Comparison of ENCODE assay signal across 24 cellular contexts in the genomic region with DNA sequence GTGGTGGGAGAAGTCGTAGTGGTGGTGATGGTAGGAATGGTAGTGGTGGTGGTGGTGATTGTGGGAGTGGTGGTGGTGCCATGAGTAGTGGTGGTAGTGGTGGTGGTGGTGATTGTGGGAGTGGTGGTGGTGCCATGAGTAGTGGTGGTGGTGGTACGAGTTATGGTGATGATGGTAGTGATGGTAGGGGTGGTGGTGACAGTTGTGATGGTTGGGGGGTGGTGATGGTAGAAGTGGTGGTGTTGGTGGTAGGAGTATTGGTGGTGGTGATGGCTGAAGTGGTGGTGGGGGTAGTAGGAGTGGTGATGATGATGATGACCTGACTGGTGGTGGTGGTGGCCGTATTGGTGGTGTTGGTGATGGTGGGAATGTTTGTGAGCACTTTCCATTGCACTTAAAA.
"Had no signal": no experiment of that assay in that cellular context is flagged by ENCODE, and none has a peak within 500 bp of the region (broad histone marks: within the 10 kb centered on the region; RNA-seq: fewer than 3 reads in every experiment).

No MANE protein-coding gene starts in this region.

- H3K9me3 Mint-ChIP-seq: dendritic cell treated with granulocyte-macrophage colony-stimulating factor and Interleukin-4, amounts not matched to agents 40 ng/mL and 50 ng/mL, for 4 days; effector memory CD8-positive, alpha-beta T cell had no signal

- FAIRE-seq: endometrium, islet of Langerhans, keratinocyte had no signal

- H3K27ac ChIP-seq: colonic mucosa, epithelial cell of prostate, esophagus squamous epithelium, gastrocnemius medialis, heart left ventricle, hepatocyte, left lung, lower lobe of right lung had no signal

- H3K36me3 Mint-ChIP-seq: mesothelial cell of epicardium had no signal

- DNase-seq: cortex of kidney; effector CD8-positive, alpha-beta T cell; effector memory CD8-positive, alpha-beta T cell; endodermal cell; erythroblast; esophagus squamous epithelium; foreskin fibroblast; glutamatergic neuron; hypothalamus; lower lobe of right lung; mucosa of descending colon; naive B cell had no signal

- H2AFZ ChIP-seq: hepatocyte had no signal

- H3K27ac Mint-ChIP-seq: dendritic cell treated with granulocyte-macrophage colony-stimulating factor and Interleukin-4, amounts not matched to agents 40 ng/mL and 50 ng/mL, for 4 days; effector memory CD8-positive, alpha-beta T cell; endodermal cell; mesothelial cell of epicardium; naive B cell had no signal

- H3K79me2 ChIP-seq: hepatocyte had no signal

- H3K4me1 ChIP-seq: colonic mucosa, esophagus squamous epithelium, gastrocnemius medialis, left lung, lower lobe of right lung had no signal

- H3K4me1 Mint-ChIP-seq: endodermal cell, mesothelial cell of epicardium, naive B cell had no signal

- H3K4me3 Mint-ChIP-seq: dendritic cell treated with granulocyte-macrophage colony-stimulating factor and Interleukin-4, amounts not matched to agents 40 ng/mL and 50 ng/mL, for 4 days; effector memory CD8-positive, alpha-beta T cell; endodermal cell; mesothelial cell of epicardium; naive B cell had no signal

- H3K27me3 ChIP-seq: colonic mucosa, esophagus squamous epithelium, gastrocnemius medialis, heart left ventricle, hepatocyte, left lung had no signal

- H3K27me3 Mint-ChIP-seq: dendritic cell treated with granulocyte-macrophage colony-stimulating factor and Interleukin-4, amounts not matched to agents 40 ng/mL and 50 ng/mL, for 4 days; effector memory CD8-positive, alpha-beta T cell; naive B cell had no signal

- H3K36me3 ChIP-seq: colonic mucosa, esophagus squamous epithelium, gastrocnemius medialis, heart left ventricle, left lung, lower lobe of right lung had no signal

- H3K4me2 ChIP-seq: hepatocyte had no signal

- H3K9me3 ChIP-seq: colonic mucosa, esophagus squamous epithelium, gastrocnemius medialis, left lung, lower lobe of right lung, mucosa of descending colon had no signal

- H3K4me3 ChIP-seq: colonic mucosa, esophagus squamous epithelium, gastrocnemius medialis, heart left ventricle, hepatocyte, left lung, lower lobe of right lung, mucosa of descending colon had no signal

- ATAC-seq: effector memory CD8-positive, alpha-beta T cell; esophagus mucosa; gastrocnemius medialis; lower lobe of right lung; mucosa of descending colon had no signal
